Comparison of ENCODE assay signal across 24 cellular contexts in the genomic region with DNA sequence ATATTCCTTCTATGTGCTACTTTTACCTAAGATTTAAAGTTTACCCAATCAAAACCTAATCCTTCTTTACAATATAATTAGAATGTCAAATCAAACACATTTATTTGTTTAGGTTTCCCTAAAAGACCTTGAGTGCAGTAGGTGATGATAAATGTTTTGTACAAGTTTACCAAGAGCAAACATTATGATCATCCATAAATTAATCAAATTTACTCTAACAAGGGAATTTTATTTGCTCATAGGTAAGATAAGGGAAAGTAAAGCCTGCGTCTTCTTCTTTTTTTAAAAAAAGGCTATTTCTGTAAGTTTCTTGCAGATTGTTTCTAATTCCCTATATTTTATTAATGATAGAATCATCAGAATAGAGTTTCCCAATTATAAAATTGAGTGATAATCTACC.
"Had no signal": no experiment of that assay in that cellular context is flagged by ENCODE, and none has a peak within 500 bp of the region (broad histone marks: within the 10 kb centered on the region; RNA-seq: fewer than 3 reads in every experiment).

No MANE protein-coding gene starts in this region.

- H3K4me3 ChIP-seq: coronary artery, dorsolateral prefrontal cortex, esophagus squamous epithelium, gastrocnemius medialis, heart right ventricle, left lung, lower lobe of right lung, mucosa of descending colon had no signal

- H3K27me3 ChIP-seq: dorsolateral prefrontal cortex, esophagus squamous epithelium, gastrocnemius medialis, left lung had no signal

- DNase-seq: dermis blood vessel endothelial cell; dorsolateral prefrontal cortex; effector CD4-positive, alpha-beta T cell; effector memory CD4-positive, alpha-beta T cell; endodermal cell; erythroblast; esophagus squamous epithelium; foreskin fibroblast; foreskin melanocyte; gastrocnemius medialis; glutamatergic neuron; head of caudate nucleus; heart right ventricle; hippocampal formation; left cardiac atrium; left lung; left ventricle myocardium superior; lower lobe of right lung; mesenchymal stem cell; mucosa of descending colon; naive B cell; naive thymus-derived CD8-positive, alpha-beta T cell had no signal

- H3K36me3 ChIP-seq: esophagus squamous epithelium, gastrocnemius medialis, heart right ventricle, left lung, lower lobe of right lung had no signal

- H3K4me1 ChIP-seq: esophagus squamous epithelium, gastrocnemius medialis, heart right ventricle, left lung, lower lobe of right lung had no signal

- ATAC-seq: esophagus mucosa; gastrocnemius medialis; heart right ventricle; left cardiac atrium; left lung; left ventricle myocardium superior; lower lobe of right lung; mucosa of descending colon; naive thymus-derived CD8-positive, alpha-beta T cell had no signal

- H3K9me3 ChIP-seq: esophagus squamous epithelium, gastrocnemius medialis, lower lobe of right lung, mucosa of descending colon had no signal
